Comparison of ENCODE assay signal across 10 cellular contexts in genomic region chr1:61337471-61337870, GRCh38.
DNase-seq lines count a peak whose midpoint lies in the region; ATAC-seq and TF ChIP-seq lines count a peak whose summit lies in the region.
"Had no signal": no experiment of that assay in that cellular context is flagged by ENCODE, and none has a peak within 500 bp of the region (broad histone marks: within the 10 kb centered on the region; RNA-seq: fewer than 3 reads in every experiment).

No MANE protein-coding gene starts in this region.

- no peak for TF ChIP-seq EP300 in gastroesophageal sphincter (IDR thresholded peaks at IDR 0.05)
- TF ChIP-seq EP300 in ovary (IDR thresholded peaks at IDR 0.05): no peak

- no peak for TF ChIP-seq CTCF in WTC11 (IDR thresholded peaks at IDR 0.05)
- no peak for TF ChIP-seq CTCF in gastroesophageal sphincter (IDR thresholded peaks at IDR 0.05)
- no peak for TF ChIP-seq CTCF in ovary (IDR thresholded peaks at IDR 0.05)

- H3K4me3 ChIP-seq in ACC112 (ENCODE audit: low read depth, low read length): peak overlapping the region; percentile 75
- peak overlapping the region; percentile 22 to 34 for H3K4me3 ChIP-seq in gastroesophageal sphincter
- H3K4me3 ChIP-seq in ovary: no peak overlapping the region

- no peaks in the 10 kb centered on the region for H3K27me3 Mint-ChIP-seq in WTC11 (ENCODE audit: low read depth)
- H3K27me3 Mint-ChIP-seq in activated naive CD8-positive, alpha-beta T cell treated with anti-CD3 and anti-CD28 coated beads, Interleukin-2, amount 50 U/mL, for 24 hours: peaks cover 4% of the 10 kb centered on the region
- H3K27me3 Mint-ChIP-seq in T-helper 2 cell treated with Interferon-gamma antibody and Interleukin-4, amounts not matched to agents 5 μg/mL and 100 μg/mL, for 36 hours (ENCODE audit: low read depth): peaks cover 34% of the 10 kb centered on the region
- H3K27me3 Mint-ChIP-seq: activated naive CD4-positive, alpha-beta T cell treated with anti-CD3 and anti-CD28 coated beads, Interleukin-2, amount 50 U/mL, for 24 hours had no signal

- DNase-seq in WTC11 (ENCODE audit: low spot score) (no peak), ovary (no peak), COLO829 (ENCODE audit: low spot score) (no peak)
- no peak for DNase-seq in activated naive CD8-positive, alpha-beta T cell treated with anti-CD3 and anti-CD28 coated beads, Interleukin-2, amount 50 U/mL, for 24 hours
- DNase-seq in stimulated activated CD4-positive, alpha-beta T cell treated with anti-CD3 and anti-CD28 coated beads, Interleukin-1b, Interleukin-23, amount 100 ng/mL, for 48 hours: no peak
- DNase-seq in T-helper 2 cell treated with Interferon-gamma antibody and Interleukin-4, amounts not matched to agents 5 μg/mL and 100 μg/mL, for 36 hours (ENCODE audit: low spot score): no peak
- DNase-seq: activated CD4-positive, CD25-positive, alpha-beta regulatory T cell had no signal

- H3K36me3 Mint-ChIP-seq in WTC11: no peaks in the 10 kb centered on the region
- no peaks in the 10 kb centered on the region for H3K36me3 Mint-ChIP-seq in activated naive CD8-positive, alpha-beta T cell treated with anti-CD3 and anti-CD28 coated beads, Interleukin-2, amount 50 U/mL, for 24 hours (ENCODE audit: low read depth)
- H3K36me3 Mint-ChIP-seq in T-helper 2 cell treated with Interferon-gamma antibody and Interleukin-4, amounts not matched to agents 5 μg/mL and 100 μg/mL, for 36 hours (ENCODE audit: low read depth): no peaks in the 10 kb centered on the region
- H3K36me3 Mint-ChIP-seq: activated naive CD4-positive, alpha-beta T cell treated with anti-CD3 and anti-CD28 coated beads, Interleukin-2, amount 50 U/mL, for 24 hours had no signal

- no peak overlapping the region for H3K4me3 Mint-ChIP-seq in WTC11
- H3K4me3 Mint-ChIP-seq in activated naive CD8-positive, alpha-beta T cell treated with anti-CD3 and anti-CD28 coated beads, Interleukin-2, amount 50 U/mL, for 24 hours: no peak overlapping the region
- no peak overlapping the region for H3K4me3 Mint-ChIP-seq in T-helper 2 cell treated with Interferon-gamma antibody and Interleukin-4, amounts not matched to agents 5 μg/mL and 100 μg/mL, for 36 hours
- H3K4me3 Mint-ChIP-seq: activated naive CD4-positive, alpha-beta T cell treated with anti-CD3 and anti-CD28 coated beads, Interleukin-2, amount 50 U/mL, for 24 hours had no signal

- H3K4me1 ChIP-seq in ACC112 (ENCODE audit: control insufficient read depth, insufficient read depth, low read length, unreplicated experiment) (peaks cover 24% of the 10 kb centered on the region), gastroesophageal sphincter (peaks cover 16 to 52% (median 21%) of the 10 kb centered on the region in 3 donors), ovary (ENCODE audit: insufficient read depth) (peaks cover 11% of the 10 kb centered on the region)

- H3K36me3 ChIP-seq in ACC112 (ENCODE audit: insufficient read depth, low read length) (no peaks in the 10 kb centered on the region), gastroesophageal sphincter (peaks cover 0 to 5% of the 10 kb centered on the region in 2 donors), ovary (no peaks in the 10 kb centered on the region)

- POLR2A ChIA-PET in WTC11 (lab: Charles Lee): interaction anchor here (0.6 to 0.7 kb wide), 2 partner anchors 80 to 500 kb away, joined by 3 to 4 read pairs; no protein-coding TSS in a partner anchor

- no peaks in the 10 kb centered on the region for H3K9me3 Mint-ChIP-seq in WTC11
- no peaks in the 10 kb centered on the region for H3K9me3 Mint-ChIP-seq in activated naive CD8-positive, alpha-beta T cell treated with anti-CD3 and anti-CD28 coated beads, Interleukin-2, amount 50 U/mL, for 24 hours
- H3K9me3 Mint-ChIP-seq in T-helper 2 cell treated with Interferon-gamma antibody and Interleukin-4, amounts not matched to agents 5 μg/mL and 100 μg/mL, for 36 hours: no peaks in the 10 kb centered on the region
- H3K9me3 Mint-ChIP-seq: activated naive CD4-positive, alpha-beta T cell treated with anti-CD3 and anti-CD28 coated beads, Interleukin-2, amount 50 U/mL, for 24 hours had no signal

- H3K4me1 Mint-ChIP-seq in WTC11: peaks cover 30% of the 10 kb centered on the region
- H3K4me1 Mint-ChIP-seq in activated naive CD8-positive, alpha-beta T cell treated with anti-CD3 and anti-CD28 coated beads, Interleukin-2, amount 50 U/mL, for 24 hours: peaks cover 8% of the 10 kb centered on the region
- H3K4me1 Mint-ChIP-seq in T-helper 2 cell treated with Interferon-gamma antibody and Interleukin-4, amounts not matched to agents 5 μg/mL and 100 μg/mL, for 36 hours (ENCODE audit: low read depth): peaks cover under 1% of the 10 kb centered on the region
- H3K4me1 Mint-ChIP-seq: activated naive CD4-positive, alpha-beta T cell treated with anti-CD3 and anti-CD28 coated beads, Interleukin-2, amount 50 U/mL, for 24 hours had no signal

- peak overlapping the region; percentile 96 for H3K27ac ChIP-seq in ACC112 (ENCODE audit: low read depth, low read length)
- peak overlapping the region; percentile 76 to 96 (median 82) for H3K27ac ChIP-seq in gastroesophageal sphincter
- peak overlapping the region; percentile 18 to 60 for H3K27ac ChIP-seq in ovary

- H3K79me2 ChIP-seq in ACC112 (ENCODE audit: control insufficient read depth, insufficient read depth, low read length, unreplicated experiment): peaks cover 2% of the 10 kb centered on the region

- peak; percentile 8; the same call in 1 of the 2 replicates for ATAC-seq in WTC11
- no peak for ATAC-seq in gastroesophageal sphincter
- no peak for ATAC-seq in activated naive CD8-positive, alpha-beta T cell treated with anti-CD3 and anti-CD28 coated beads, Interleukin-2, amount 50 U/mL, for 24 hours

- H3K9me3 ChIP-seq in gastroesophageal sphincter: no peaks in the 10 kb centered on the region
- H3K9me3 ChIP-seq in ovary: no peaks in the 10 kb centered on the region

- WGBS in gastroesophageal sphincter (ENCODE audit: low coverage in 1 of 2), 2 donors: 35 to 44% methylated on average over 1 of the region's 1 CpG
- WGBS in ovary, 3 donors: 20 to 25% (median 24%) methylated on average over 1 of the region's 1 CpG

- intact Hi-C loops in ovary (cut with DNase I): loop anchor here in 1 of 4 donors (10.0 kb wide), 1 partner anchor 283 kb away; no protein-coding TSS in a partner anchor

- H3K27ac Mint-ChIP-seq in WTC11: no peak overlapping the region
- no peak overlapping the region for H3K27ac Mint-ChIP-seq in activated naive CD8-positive, alpha-beta T cell treated with anti-CD3 and anti-CD28 coated beads, Interleukin-2, amount 50 U/mL, for 24 hours
- H3K27ac Mint-ChIP-seq in T-helper 2 cell treated with Interferon-gamma antibody and Interleukin-4, amounts not matched to agents 5 μg/mL and 100 μg/mL, for 36 hours: no peak overlapping the region
- H3K27ac Mint-ChIP-seq: activated naive CD4-positive, alpha-beta T cell treated with anti-CD3 and anti-CD28 coated beads, Interleukin-2, amount 50 U/mL, for 24 hours had no signal

- CTCF ChIA-PET in WTC11 (lab: Charles Lee): interaction anchor here (0.6 to 2.0 kb wide), 14 partner anchors 13 to 294 kb away, joined by 3 to 11 read pairs (median 4); no protein-coding TSS in a partner anchor

- H2AFZ ChIP-seq in ACC112 (ENCODE audit: low read length, unreplicated experiment): peak overlapping the region; percentile 65

- no peaks in the 10 kb centered on the region for H3K27me3 ChIP-seq in ACC112 (ENCODE audit: insufficient read depth, low read length)
- no peaks in the 10 kb centered on the region for H3K27me3 ChIP-seq in gastroesophageal sphincter
- H3K27me3 ChIP-seq in ovary: no peaks in the 10 kb centered on the region

- TF ChIP-seq POLR2A in gastroesophageal sphincter (IDR thresholded peaks at IDR 0.05) (no peak), ovary (IDR thresholded peaks at IDR 0.05) (no peak)

TF ChIP-seq in WTC11, 78 proteins besides CTCF, POLR2A, EP300 and RAD21 (continues in another document):
- no peak for TF ChIP-seq NR2C2 (CRISPR knock-in tag; IDR thresholded peaks at IDR 0.05)
- TF ChIP-seq, protein P1, sequence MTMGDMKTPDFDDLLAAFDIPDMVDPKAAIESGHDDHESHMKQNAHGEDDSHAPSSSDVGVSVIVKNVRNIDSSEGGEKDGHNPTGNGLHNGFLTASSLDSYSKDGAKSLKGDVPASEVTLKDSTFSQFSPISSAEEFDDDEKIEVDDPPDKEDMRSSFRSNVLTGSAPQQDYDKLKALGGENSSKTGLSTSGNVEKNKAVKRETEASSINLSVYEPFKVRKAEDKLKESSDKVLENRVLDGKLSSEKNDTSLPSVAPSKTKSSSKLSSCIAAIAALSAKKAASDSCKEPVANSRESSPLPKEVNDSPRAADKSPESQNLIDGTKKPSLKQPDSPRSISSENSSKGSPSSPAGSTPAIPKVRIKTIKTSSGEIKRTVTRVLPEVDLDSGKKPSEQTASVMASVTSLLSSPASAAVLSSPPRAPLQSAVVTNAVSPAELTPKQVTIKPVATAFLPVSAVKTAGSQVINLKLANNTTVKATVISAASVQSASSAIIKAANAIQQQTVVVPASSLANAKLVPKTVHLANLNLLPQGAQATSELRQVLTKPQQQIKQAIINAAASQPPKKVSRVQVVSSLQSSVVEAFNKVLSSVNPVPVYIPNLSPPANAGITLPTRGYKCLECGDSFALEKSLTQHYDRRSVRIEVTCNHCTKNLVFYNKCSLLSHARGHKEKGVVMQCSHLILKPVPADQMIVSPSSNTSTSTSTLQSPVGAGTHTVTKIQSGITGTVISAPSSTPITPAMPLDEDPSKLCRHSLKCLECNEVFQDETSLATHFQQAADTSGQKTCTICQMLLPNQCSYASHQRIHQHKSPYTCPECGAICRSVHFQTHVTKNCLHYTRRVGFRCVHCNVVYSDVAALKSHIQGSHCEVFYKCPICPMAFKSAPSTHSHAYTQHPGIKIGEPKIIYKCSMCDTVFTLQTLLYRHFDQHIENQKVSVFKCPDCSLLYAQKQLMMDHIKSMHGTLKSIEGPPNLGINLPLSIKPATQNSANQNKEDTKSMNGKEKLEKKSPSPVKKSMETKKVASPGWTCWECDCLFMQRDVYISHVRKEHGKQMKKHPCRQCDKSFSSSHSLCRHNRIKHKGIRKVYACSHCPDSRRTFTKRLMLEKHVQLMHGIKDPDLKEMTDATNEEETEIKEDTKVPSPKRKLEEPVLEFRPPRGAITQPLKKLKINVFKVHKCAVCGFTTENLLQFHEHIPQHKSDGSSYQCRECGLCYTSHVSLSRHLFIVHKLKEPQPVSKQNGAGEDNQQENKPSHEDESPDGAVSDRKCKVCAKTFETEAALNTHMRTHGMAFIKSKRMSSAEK (CRISPR knock-in tag; IDR thresholded peaks at IDR 0.05; ENCODE audit: borderline replicate concordance): no peak

Comparison
In these comparisons a context has a peak if more than half of its experiments do, and no peak if none do; other contexts are left out.
1. H3K27ac ChIP-seq: peak in every context shown above with its lines; median percentile 96 in ACC112; 82 in gastroesophageal sphincter; 39 in ovary.